In the genomic region with DNA sequence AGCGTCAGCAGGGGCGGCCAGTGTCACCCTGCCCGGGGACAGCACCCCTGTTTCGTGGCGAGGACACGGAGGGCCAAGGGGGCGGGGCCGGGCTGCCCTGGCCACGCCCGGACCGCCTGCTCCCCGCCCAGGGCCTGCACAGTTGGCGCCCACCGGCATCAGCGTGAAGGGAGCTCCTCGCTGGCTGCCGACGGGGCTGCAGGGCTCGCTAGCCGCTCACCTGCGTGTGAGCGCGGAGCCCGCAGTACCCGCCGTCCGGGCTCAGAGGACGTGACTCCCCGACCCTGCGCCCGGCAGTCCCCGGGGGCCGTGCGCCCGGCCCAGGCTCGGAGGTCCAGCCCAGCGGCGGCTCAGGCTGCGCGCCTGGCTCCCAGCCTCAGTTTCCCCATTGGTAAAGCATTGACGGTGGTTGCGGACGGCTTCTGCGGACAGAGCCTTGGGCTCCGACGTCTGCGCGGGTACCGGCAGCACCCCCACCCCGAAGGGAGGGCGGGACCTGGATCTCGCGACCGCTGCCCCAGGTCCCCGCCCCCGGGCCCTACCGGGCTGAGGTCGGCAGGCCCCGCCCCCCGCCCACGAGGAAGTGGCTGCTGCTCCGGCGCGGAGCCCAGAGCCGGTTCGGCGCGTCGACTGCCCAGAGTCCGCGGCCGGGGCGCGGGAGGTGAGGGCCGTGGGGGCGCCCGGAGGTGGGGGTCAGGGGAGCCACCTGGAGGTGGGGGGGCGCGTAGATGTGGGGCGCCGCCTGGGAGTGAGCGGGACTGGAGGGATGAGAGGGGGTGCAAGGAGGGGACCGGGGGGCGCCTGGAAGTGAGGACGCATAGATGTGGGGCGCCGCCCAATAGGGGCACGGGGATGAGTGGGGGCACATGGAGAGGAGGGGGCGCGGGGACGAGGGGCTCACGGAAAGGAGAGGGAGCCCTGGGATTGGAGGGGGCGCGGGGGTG, we compare ENCODE assay signal across 8 cellular contexts. TPM values are rescaled to one million over a fixed set of nuclear protein-coding genes. Genes with fewer than 3 reads are reported as not detected.
DNase-seq lines count a peak whose midpoint lies in the region; TF ChIP-seq lines count a peak whose summit lies in the region.

A gene (plus strand): TSS at position 610 of the 944 bp plus-strand sequence. CDS start 10,985 bp downstream, outside the sequence.

- no peak for TF ChIP-seq CTCF in GM10248 (IDR thresholded peaks at IDR 0.05; ENCODE audit: control extremely low read depth, extremely low read depth, low read depth, missing control alignments)
- no peak for TF ChIP-seq CTCF in astrocyte of the spinal cord (IDR thresholded peaks at IDR 0.05; ENCODE audit: low read depth, low read length)

- POLR2A ChIA-PET in GM10248 (lab: Yijun Ruan, JAX) = interaction anchor here (1.4 kb wide), 1 partner anchor 34 kb away, joined by 6 read pairs; a partner anchor contains a TSS

- DNase-seq in GM10248 (ENCODE audit: extremely low spot score) = peak; percentile 98
- DNase-seq in H4 (ENCODE audit: low spot score) = peak; percentile 62
- DNase-seq in LoVo (ENCODE audit: low spot score) = peak; percentile 78
- peak; percentile 37 for DNase-seq in T1000 (lab: John Stamatoyannopoulos, UW)
- DNase-seq in astrocyte of the spinal cord (ENCODE audit: low read depth, low spot score) = peak; percentile 67
- DNase-seq in NCI-H1048 (lab: John Stamatoyannopoulos, UW) = no peak

- peak within 1 kb of the TSS; percentile 71 to 99 (median 96) for H3K27ac ChIP-seq in skin epidermis

- CTCF ChIA-PET in GM10248 (lab: Yijun Ruan, JAX) = interaction anchor here (1.1 to 1.5 kb wide), 3 partner anchors 9 to 19 kb away, joined by 3 to 5 read pairs (median 4); no protein-coding TSS in a partner anchor

- in situ Hi-C loops in astrocyte of the spinal cord (cut with HindIII; ENCODE audit: low sequenced_read_pairs) = no loop called here

- peak within 1 kb of the TSS; percentile 64 for H3K4me3 ChIP-seq in astrocyte of the spinal cord (ENCODE audit: low read depth, low read length)
- H3K4me3 ChIP-seq in iPS-11a (ENCODE audit: low read depth, low read length) = peak within 1 kb of the TSS; percentile 58
- peak within 1 kb of the TSS; percentile 63 to 96 (median 91) for H3K4me3 ChIP-seq in skin epidermis

RNA-seq across cellular contexts. Expression of the gene that starts here (rescaled TPM):
- total RNA-seq in H4 (2014; rRNA removed; shearing (Covaris generic)) = 495 and 596 TPM in 2 replicates
